ENCODE assay signal across 16 cellular contexts in the genomic region with DNA sequence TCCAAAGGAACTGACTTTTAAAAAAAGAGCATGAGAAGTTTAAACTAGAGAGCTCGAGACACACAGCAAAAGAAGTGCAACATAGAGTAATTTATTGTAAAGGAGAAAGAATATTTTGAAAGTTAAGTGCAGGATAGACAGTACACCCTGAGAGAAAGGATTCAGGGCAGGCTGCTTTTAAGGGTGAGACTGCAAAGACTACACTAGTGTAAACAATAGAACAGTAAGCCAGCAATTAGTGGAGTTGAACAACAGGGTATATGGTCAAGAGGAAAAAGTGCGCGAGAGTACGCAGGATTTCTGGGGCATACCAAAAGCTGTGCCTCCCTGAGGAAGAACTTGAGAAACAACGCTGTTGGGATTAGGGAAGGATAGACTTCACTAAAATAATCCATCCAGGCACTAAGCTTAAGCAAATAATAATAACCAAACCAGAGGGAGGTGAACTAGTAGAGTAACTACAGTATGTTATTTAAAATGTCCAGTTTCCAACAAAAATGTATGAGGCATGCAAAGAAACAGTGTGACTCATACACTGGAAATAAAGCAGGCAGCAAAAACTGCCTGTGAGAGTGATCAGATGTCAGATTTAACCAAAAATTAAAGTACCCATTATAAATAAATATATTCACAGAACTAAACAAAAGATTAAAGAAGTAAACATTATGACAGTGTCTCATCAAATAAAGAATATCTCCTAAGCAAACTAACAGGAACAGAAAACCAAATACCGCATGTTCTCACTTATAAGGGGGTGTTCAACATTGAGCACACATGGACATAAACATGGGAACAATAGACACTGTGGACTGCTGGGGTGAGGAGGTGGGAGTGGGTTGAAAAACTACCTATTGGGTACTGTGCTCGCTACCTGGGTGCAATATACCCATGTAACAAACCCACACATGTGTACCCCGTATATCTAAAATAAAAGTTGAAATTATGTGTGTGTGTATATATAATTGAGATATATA. TPM values are rescaled to one million over a fixed set of nuclear protein-coding genes. Genes with fewer than 3 reads are reported as not detected.
DNase-seq lines count a peak whose midpoint lies in the region; ATAC-seq, FAIRE-seq and TF ChIP-seq lines count a peak whose summit lies in the region.
"Had no signal": no experiment of that assay in that cellular context is flagged by ENCODE, and none has a peak within 500 bp of the region (broad histone marks: within the 10 kb centered on the region; RNA-seq: fewer than 3 reads in every experiment).

No MANE protein-coding gene starts in this region.

- no peak overlapping the region for H3K9ac ChIP-seq in HepG2 (ENCODE audit: insufficient read depth, low read depth, low read length)
- H3K9ac ChIP-seq: BLaER1 treated with 17β-estradiol and CSF1 and Interleukin-3, amounts not matched to agents 10 nM and 100 nM had no signal

- no peak overlapping the region for H3K4me3 Mint-ChIP-seq in T-helper 17 cell
- H3K4me3 Mint-ChIP-seq: T-helper 2 cell treated with Interferon-gamma antibody and Interleukin-4, amounts not matched to agents 5 μg/mL and 100 μg/mL, for 36 hours had no signal

- H3K27me3 Mint-ChIP-seq in T-helper 17 cell: no peaks in the 10 kb centered on the region

- CTCF ChIA-PET in HepG2 (lab: Yijun Ruan, JAX; ENCODE audit: low intra/inter-chr PET ratio, low total read pairs): no interaction called here

- H3K4me3 ChIP-seq in HepG2 (replicated peaks in 1 of 3; ENCODE audit: insufficient read depth in 1 of 3, low read depth in 2 of 3, low read length in 3 of 3): no peak overlapping the region
- H3K4me3 ChIP-seq in right lobe of liver: no peak overlapping the region
- H3K4me3 ChIP-seq in foreskin fibroblast (ENCODE audit: low read depth in 1 of 2, low read length in 2 of 2): no peak overlapping the region
- H3K4me3 ChIP-seq: adrenal gland; BLaER1 treated with 17β-estradiol and CSF1 and Interleukin-3, amounts not matched to agents 10 nM and 100 nM; uterus had no signal

- POLR2A ChIA-PET in HepG2 (lab: Yijun Ruan, JAX): no interaction called here

- H3K4me1 ChIP-seq in HepG2 (ENCODE audit: insufficient read depth, low read length) (peaks cover 6% of the 10 kb centered on the region; the same call in 1 of the 2 replicates), right lobe of liver (no peaks in the 10 kb centered on the region)
- H3K4me1 ChIP-seq: adrenal gland, uterus had no signal

- no peaks in the 10 kb centered on the region for H3K79me2 ChIP-seq in HepG2 (ENCODE audit: insufficient read depth, low read length)

- H3K9me3 ChIP-seq in HepG2 (ENCODE audit: low read length) (no peaks in the 10 kb centered on the region), right lobe of liver (no peaks in the 10 kb centered on the region), T-helper 17 cell (ENCODE audit: control insufficient read depth, low read length, poor library complexity, severe bottlenecking) (peaks cover 2% of the 10 kb centered on the region)
- H3K9me3 ChIP-seq: adrenal gland, uterus had no signal

- H3K27me3 ChIP-seq in HepG2 (ENCODE audit: control insufficient read depth in 1 of 2, insufficient read depth in 2 of 2, low read length in 2 of 2): no peaks in the 10 kb centered on the region; a peak in 1 of 5 replicates
- H3K27me3 ChIP-seq in right lobe of liver: no peaks in the 10 kb centered on the region
- H3K27me3 ChIP-seq: adrenal gland; BLaER1 treated with 17β-estradiol and CSF1 and Interleukin-3, amounts not matched to agents 10 nM and 100 nM; uterus had no signal

- H3K27ac ChIP-seq in HepG2 (ENCODE audit: extremely low read length, insufficient read depth, low read length) (no peak overlapping the region), right lobe of liver (no peak overlapping the region)
- H3K27ac ChIP-seq: adrenal gland; BLaER1 treated with 17β-estradiol and CSF1 and Interleukin-3, amounts not matched to agents 10 nM and 100 nM; uterus had no signal

- no peaks in the 10 kb centered on the region for H4K20me1 ChIP-seq in HepG2 (ENCODE audit: insufficient read depth, low read length)
- H4K20me1 ChIP-seq: BLaER1 treated with 17β-estradiol and CSF1 and Interleukin-3, amounts not matched to agents 10 nM and 100 nM had no signal

- no peak for TF ChIP-seq RAD21 in HepG2 (CRISPR knock-in tag; IDR thresholded peaks at IDR 0.05)

- TF ChIP-seq EP300 in HepG2 (IDR thresholded peaks at IDR 0.05; ENCODE audit: low read depth in 2 of 2, low read length in 2 of 2) (no peak), HepG2 (CRISPR knock-in tag; IDR thresholded peaks at IDR 0.05; ENCODE audit: borderline replicate concordance) (no peak)

- H3K4me1 Mint-ChIP-seq in T-helper 17 cell: peaks cover 2% of the 10 kb centered on the region

- no peak for TF ChIP-seq POLR2A in HepG2 (IDR thresholded peaks at IDR 0.05; ENCODE audit: insufficient read depth in 1 of 2, low read depth in 2 of 2, low read length in 2 of 2)
- TF ChIP-seq POLR2A in right lobe of liver (IDR thresholded peaks at IDR 0.05): no peak

- in situ Hi-C loops in HepG2 (cut with HindIII; ENCODE audit: extremely low pct_ligation_motif_present, low pct_unique_long_range_greater_than_20kb): no loop called here

- 0 out of 3 replicates have a peak, but pooled peaks have one; percentile 39 for ATAC-seq in HepG2
- no peak for ATAC-seq in right lobe of liver
- ATAC-seq in T-helper 17 cell: peak; percentile 18
- ATAC-seq: HCT116 had no signal

- FAIRE-seq in HepG2 (lab: Jason Lieb, UNC) (no peak), urothelium cell line (lab: Jason Lieb, UNC) (peak; percentile 50)
- FAIRE-seq: endometrium had no signal

- H3K36me3 Mint-ChIP-seq in T-helper 17 cell (ENCODE audit: low read depth): no peaks in the 10 kb centered on the region

- intact Hi-C loops in HepG2 (cut with micrococcal nuclease; ENCODE audit: unreplicated experiment): loop anchor here (5.0 kb wide), 1 partner anchor 96 kb away; no protein-coding TSS in a partner anchor
- intact Hi-C loops in right lobe of liver (cut with DNase I): no loop called here

- H2AFZ ChIP-seq in HepG2 (ENCODE audit: low read length): no peak overlapping the region

- TSS peak; percentile 17 for BruUV-seq in HepG2 (replicated peaks; lab: Mats Ljungman, UMichigan)

- H3K4me2 ChIP-seq in HepG2 (ENCODE audit: low read depth, low read length): no peak overlapping the region
- H3K4me2 ChIP-seq: BLaER1 treated with 17β-estradiol and CSF1 and Interleukin-3, amounts not matched to agents 10 nM and 100 nM had no signal

- WGBS in HepG2 (ENCODE audit: low lambda C conversion rate): 94% methylated on average over 8 of the region's 8 CpGs
- 91% methylated on average over 8 of the region's 8 CpGs for WGBS in right lobe of liver (ENCODE audit: insufficient coverage, low coverage, low lambda C conversion rate, missing lambda C conversion rate)

- DNase-seq in HepG2 (ENCODE audit: low spot score) (no peak), right lobe of liver (no peak), T-helper 17 cell (no peak), foreskin fibroblast (peak; percentile 29 to 62), urothelium cell line (ENCODE audit: low spot score) (no peak), HUDEP-2 (lab: John Stamatoyannopoulos, UW; ENCODE audit: unreplicated experiment in 76 of 76) (no peak)
- DNase-seq in activated T-cell treated with anti-CD3 and anti-CD28 coated beads, Interleukin-2, amount 50 U/mL, for 1 hour: no peak
- DNase-seq in stimulated activated CD4-positive, alpha-beta T cell treated with anti-CD3 and anti-CD28 coated beads, Interleukin-1b, Interleukin-23, amount 100 ng/mL, for 48 hours: no peak
- DNase-seq: adrenal gland, KG1, NCI-H2081 treated with DMSO at 0.1 percent for 48 hours, uterus had no signal

- H3K36me3 ChIP-seq in HepG2 (replicated peaks in 1 of 2; ENCODE audit: control insufficient read depth in 1 of 2, insufficient read depth in 2 of 2, low read length in 2 of 2): peaks cover 2 to 6% of the 10 kb centered on the region in 2 experiments; a peak in 3 of 5 replicates
- H3K36me3 ChIP-seq in right lobe of liver: peaks cover 0 to 13% (median 0%) of the 10 kb centered on the region in 4 donors
- H3K36me3 ChIP-seq: adrenal gland, uterus had no signal

- H3K27ac Mint-ChIP-seq in T-helper 17 cell: peak overlapping the region; percentile 6
- H3K27ac Mint-ChIP-seq: T-helper 2 cell treated with Interferon-gamma antibody and Interleukin-4, amounts not matched to agents 5 μg/mL and 100 μg/mL, for 36 hours had no signal

- no peak for TF ChIP-seq CTCF in HepG2 (CRISPR knock-in tag; IDR thresholded peaks at IDR 0.05)
- no peak for TF ChIP-seq CTCF in right lobe of liver (IDR thresholded peaks at IDR 0.05)
- no peak for TF ChIP-seq CTCF in foreskin fibroblast (IDR thresholded peaks at IDR 0.05; ENCODE audit: low read depth, low read length)

TF ChIP-seq in HepG2, 621 proteins besides CTCF, POLR2A, EP300 and RAD21 (continues in another document):
- TF ChIP-seq AHR (CRISPR knock-in tag; IDR thresholded peaks at IDR 0.05) (no peak), NR2F1 (CRISPR knock-in tag; IDR thresholded peaks at IDR 0.05) (no peak), MYC (CRISPR knock-in tag; IDR thresholded peaks at IDR 0.05; ENCODE audit: borderline replicate concordance) (no peak), SIN3A (IDR thresholded peaks at IDR 0.05; ENCODE audit: borderline replicate concordance, low read depth, low read length) (no peak)

RNA-seq across cellular contexts. Expression of a gene that starts 40.5 kb away (rescaled TPM):
- 6.9 and 8.2 TPM in 2 replicates for total RNA-seq in HepG2 (2016; rRNA removed; fragmentation: Illumina TruSeq; extraction: Trizol)
- total RNA-seq in HepG2 (2016; cell fraction: cytosol; rRNA removed; fragmentation: Illumina TruSeq; extraction: Trizol; ENCODE audit: low read depth): 2.9 and 3.0 TPM in 2 replicates
- total RNA-seq in HepG2 (2016; cell fraction: insoluble cytoplasmic fraction; rRNA removed; fragmentation: Illumina TruSeq; extraction: Trizol): 6.1 and 8.5 TPM in 2 replicates
- total RNA-seq in HepG2 (2016; cell fraction: membrane; rRNA removed; fragmentation: Illumina TruSeq; extraction: Trizol): 7.4 and 9.6 TPM in 2 replicates
- 9.9 and 10.2 TPM in 2 replicates for total RNA-seq in HepG2 (2016; cell fraction: nucleus; rRNA removed; fragmentation: Illumina TruSeq; extraction: Trizol)
- 7.6 and 9.7 TPM in 2 replicates for polyA plus RNA-seq in HepG2 (2011; rRNA removed)
- polyA plus RNA-seq in HepG2 (2011; cell fraction: cytosol; rRNA removed): 6.3 and 8.4 TPM in 2 replicates
- 22.2 and 25.5 TPM in 2 replicates for polyA plus RNA-seq in HepG2 (2011; cell fraction: nucleus; rRNA removed)
- 5.1 and 5.3 TPM in 2 replicates for polyA plus RNA-seq in HepG2 (2012)
- 3.0 and 3.1 TPM in 2 replicates for polyA plus RNA-seq in HepG2 (2016; cell fraction: cytosol; fragmentation: Illumina TruSeq; extraction: Trizol; ENCODE audit: low read depth)
- 7.1 and 7.9 TPM in 2 replicates for polyA plus RNA-seq in HepG2 (2016; cell fraction: insoluble cytoplasmic fraction; fragmentation: Illumina TruSeq; extraction: Trizol; ENCODE audit: low read depth)
- 6.1 and 7.9 TPM in 2 replicates for polyA plus RNA-seq in HepG2 (2016; cell fraction: membrane; fragmentation: Illumina TruSeq; extraction: Trizol; ENCODE audit: low read depth)
- polyA plus RNA-seq in HepG2 (2016; cell fraction: nucleus; fragmentation: Illumina TruSeq; extraction: Trizol; ENCODE audit: insufficient read depth, low read depth): 22.3 and 22.8 TPM in 2 replicates
- polyA minus RNA-seq in HepG2 (2011; rRNA and poly(A)+ RNA removed; ENCODE audit: low replicate concordance): 3.9 TPM in 1 of 2 replicates, not detected in the other
- polyA minus RNA-seq in HepG2 (2011; cell fraction: cytosol; rRNA and poly(A)+ RNA removed): 3.7 and 4.2 TPM in 2 replicates
- polyA minus RNA-seq in HepG2 (2011; cell fraction: nucleus; rRNA and poly(A)+ RNA removed): 10.1 and 12.4 TPM in 2 replicates
- total RNA-seq in right lobe of liver: 1 to 10 TPM in 5 of 6 experiments, under 1 TPM in 1; 0.99 to 4.4 (median 2.3) TPM
- 1 to 10 TPM; 5.8 to 9.9 TPM for total RNA-seq in T-helper 17 cell

Comparison
In these comparisons a context has a peak if more than half of its experiments do, and no peak if none do; other contexts are left out.
1. ATAC-seq: peak in HepG2 (single experiment) and T-helper 17 cell (single experiment); none in right lobe of liver (0 of 4).
2. DNase-seq: peak in foreskin fibroblast (2 of 2); none in HepG2 (single experiment), right lobe of liver (0 of 3), T-helper 17 cell (0 of 3), urothelium cell line (single experiment), HUDEP-2 (0 of 76), activated T-cell treated with anti-CD3 and anti-CD28 coated beads, Interleukin-2, amount 50 U/mL, for 1 hour (single experiment) and stimulated activated CD4-positive, alpha-beta T cell treated with anti-CD3 and anti-CD28 coated beads, Interleukin-1b, Interleukin-23, amount 100 ng/mL, for 48 hours (single experiment).